28 cellular contexts compared by ENCODE assay signal in the genomic region with DNA sequence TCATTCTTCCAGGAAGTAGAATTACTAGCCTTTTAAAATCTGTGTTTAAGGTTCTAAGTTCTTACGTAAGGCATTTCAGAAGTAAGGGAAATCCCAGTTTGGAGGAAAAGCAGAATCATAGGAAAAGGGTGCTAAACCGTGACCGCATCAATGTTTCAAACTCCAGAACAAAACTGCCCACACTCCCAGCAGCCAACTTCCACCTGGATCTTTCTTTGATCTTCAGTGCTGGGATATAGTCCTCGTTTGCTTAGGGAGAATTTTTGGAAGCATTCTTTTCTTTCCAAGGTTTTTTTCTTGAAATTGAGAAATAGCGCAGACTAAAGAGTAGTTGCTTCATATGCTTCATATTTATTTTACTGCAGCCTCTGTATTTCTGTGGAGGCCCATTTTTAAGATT. TPM values are rescaled to one million over a fixed set of nuclear protein-coding genes. Genes with fewer than 3 reads are reported as not detected.
DNase-seq lines count a peak whose midpoint lies in the region; ATAC-seq and TF ChIP-seq lines count a peak whose summit lies in the region.
"Had no signal": no experiment of that assay in that cellular context is flagged by ENCODE, and none has a peak within 500 bp of the region (broad histone marks: within the 10 kb centered on the region; RNA-seq: fewer than 3 reads in every experiment).

No MANE protein-coding gene starts in this region.

- H3K27me3 ChIP-seq in left lung = no peaks in the 10 kb centered on the region
- H3K27me3 ChIP-seq: colonic mucosa, heart left ventricle, uterus had no signal

- no peak for TF ChIP-seq CTCF in left lung (IDR thresholded peaks at IDR 0.05)

- H3K27ac ChIP-seq in epithelial cell of prostate (peak overlapping the region; percentile 85), left lung (peak overlapping the region; percentile 34 to 75)
- H3K27ac ChIP-seq: colonic mucosa, heart left ventricle, RWPE1, uterus had no signal

- ATAC-seq in left lung = peak; percentile 47
- ATAC-seq in sciatic nerve = peak; percentile 42
- ATAC-seq in HG03175 (IDR thresholded peaks at IDR 0.05; ENCODE audit: unreplicated experiment) = no peak
- ATAC-seq: activated naive CD8-positive, alpha-beta T cell treated with anti-CD3 and anti-CD28 coated beads, Interleukin-2, amount 50 U/mL, for 24 hours; effector memory CD8-positive, alpha-beta T cell; GM23338; heart left ventricle; SK-N-SH treated with all-trans-retinoic acid at 6 μM for 48 hours had no signal

- H3K4me1 ChIP-seq in left lung = no peaks in the 10 kb centered on the region
- H3K4me1 ChIP-seq: heart left ventricle, uterus had no signal

- DNase-seq in EH (ENCODE audit: low read depth) = peak; percentile 4
- no peak for DNase-seq in epithelial cell of prostate (ENCODE audit: low read depth, low spot score)
- no peak for DNase-seq in left lung
- no peak for DNase-seq in sciatic nerve (ENCODE audit: low spot score)
- DNase-seq in medulla oblongata (ENCODE audit: extremely low spot score) = no peak
- no peak for DNase-seq in NCI-H774 (lab: John Stamatoyannopoulos, UW)
- no peak for DNase-seq in NOMO-1 (lab: John Stamatoyannopoulos, UW; ENCODE audit: unreplicated experiment in 2 of 2)
- DNase-seq: ACHN; activated B cell treated with CpG ODN at 0.5 μM for 24 hours; activated CD4-positive, alpha-beta T cell treated with anti-CD3 and anti-CD28 coated beads, Interleukin-2, amount 50 U/mL, for 48 hours; activated effector memory CD4-positive, alpha-beta T cell treated with Interleukin-2 at 50 U/mL for 16 hours; activated naive CD8-positive, alpha-beta T cell treated with anti-CD3 and anti-CD28 coated beads, Interleukin-2, amount 50 U/mL, for 24 hours; C1 segment of cervical spinal cord; colonic mucosa; effector memory CD8-positive, alpha-beta T cell; heart left ventricle; NCI-H1105; NCI-H2081; NCI-H510A; nucleus accumbens; stimulated activated CD8-positive, alpha-beta memory T cell treated with anti-CD3 and anti-CD28 coated beads, Interleukin-4, amount 100 ng/mL, for 48 hours; substantia nigra; uterus had no signal

- H3K36me3 ChIP-seq in left lung = no peaks in the 10 kb centered on the region
- H3K36me3 ChIP-seq: colonic mucosa, heart left ventricle, uterus had no signal

- intact Hi-C loops in left lung (cut with DNase I) (no loop called here), sciatic nerve (cut with DNase I) (no loop called here)

- H3K9me3 ChIP-seq in left lung = no peaks in the 10 kb centered on the region
- H3K9me3 ChIP-seq: colonic mucosa, heart left ventricle, uterus had no signal

- no peak overlapping the region for H3K4me3 ChIP-seq in left lung
- H3K4me3 ChIP-seq: colonic mucosa, GM23338, heart left ventricle, lung, uterus had no signal

RNA-seq across cellular contexts. Expression of a gene that starts 8.9 kb away (rescaled TPM):
- total RNA-seq in left lung (10 to 100 TPM; 12.8 to 14.8 TPM), sciatic nerve (23.7 TPM)
